20 cellular contexts compared by ENCODE assay signal in genomic region chr1:91807921-91808620, GRCh38.
"Had no signal": no experiment of that assay in that cellular context is flagged by ENCODE, and none has a peak within 500 bp of the region (broad histone marks: within the 10 kb centered on the region; RNA-seq: fewer than 3 reads in every experiment).

No MANE protein-coding gene starts in this region.

- H3K36me3 ChIP-seq: ascending aorta, brain microvascular endothelial cell, gastrocnemius medialis, neural progenitor cell, prostate gland, upper lobe of right lung had no signal

- FAIRE-seq: colon had no signal

- H3K4me2 ChIP-seq: neural progenitor cell had no signal

- H3K27ac ChIP-seq: brain microvascular endothelial cell, gastrocnemius medialis, neural progenitor cell, prostate gland, upper lobe of right lung had no signal

- H3K27ac Mint-ChIP-seq: activated naive CD4-positive, alpha-beta T cell treated with anti-CD3 and anti-CD28 coated beads, Interleukin-2, amount 50 U/mL, for 72 hours; memory B cell; neural progenitor cell had no signal

- ATAC-seq: activated naive CD4-positive, alpha-beta T cell treated with anti-CD3 and anti-CD28 coated beads, Interleukin-2, amount 50 U/mL, for 72 hours; esophagus mucosa; gastrocnemius medialis; upper lobe of right lung; WTC11 had no signal

- H3K36me3 Mint-ChIP-seq: memory B cell, neural progenitor cell, WTC11 had no signal

- H3K4me1 ChIP-seq: prostate gland had no signal

- H3K9me3 ChIP-seq: ascending aorta, gastrocnemius medialis, prostate gland, upper lobe of right lung had no signal

- H3K9ac ChIP-seq: neural progenitor cell had no signal

- DNase-seq: activated T-cell treated with anti-CD3 and anti-CD28 coated beads, Interleukin-2, amount 50 U/mL, for 1 hour; brain microvascular endothelial cell; effector memory CD4-positive, alpha-beta T cell; gastrocnemius medialis; hypothalamus; islet precursor cell; left cardiac atrium; stimulated activated CD4-positive, alpha-beta T cell treated with anti-CD3 and anti-CD28 coated beads, Interleukin-4, amount 100 ng/mL, for 24 hours; stimulated activated naive CD4-positive, alpha-beta T cell treated with Interleukin-2 at 50 U/mL for 16 hours; T1000; upper lobe of right lung had no signal

- H2AFZ ChIP-seq: neural progenitor cell had no signal

- H3K9me3 Mint-ChIP-seq: central memory CD8-positive, alpha-beta T cell; memory B cell; neural progenitor cell; WTC11 had no signal

- H3K27me3 ChIP-seq: ascending aorta, brain microvascular endothelial cell, gastrocnemius medialis, neural progenitor cell, upper lobe of right lung had no signal

- H3K27me3 Mint-ChIP-seq: central memory CD8-positive, alpha-beta T cell had no signal

- H3K4me3 ChIP-seq: ascending aorta, gastrocnemius medialis, neural progenitor cell, prostate gland, upper lobe of right lung had no signal

- H3K4me3 Mint-ChIP-seq: central memory CD8-positive, alpha-beta T cell; memory B cell; neural progenitor cell; WTC11 had no signal
